In the genomic region with DNA sequence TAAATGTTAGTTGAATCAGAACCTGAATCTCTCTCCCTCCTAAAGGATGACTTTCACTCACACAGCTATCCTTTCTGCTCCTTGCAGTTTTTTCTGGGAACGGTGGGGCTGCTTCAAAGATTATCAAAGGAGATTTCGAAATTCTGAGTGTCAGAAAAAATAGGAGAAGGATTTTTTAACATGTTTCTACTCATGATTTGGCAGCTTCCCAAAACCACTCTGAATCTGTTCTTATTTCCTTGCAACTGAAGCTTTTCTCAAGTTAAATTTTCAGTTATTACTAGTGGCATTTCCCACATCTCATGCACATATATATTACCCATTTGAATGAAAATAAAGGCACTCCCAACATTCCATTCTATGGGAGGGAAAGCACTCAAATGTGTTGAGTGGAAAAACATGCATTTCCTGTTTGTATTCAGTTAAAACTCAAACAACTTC, we compare ENCODE assay signal across 16 cellular contexts.
DNase-seq lines count a peak whose midpoint lies in the region; ATAC-seq and TF ChIP-seq lines count a peak whose summit lies in the region.
"Had no signal": no experiment of that assay in that cellular context is flagged by ENCODE, and none has a peak within 500 bp of the region (broad histone marks: within the 10 kb centered on the region; RNA-seq: fewer than 3 reads in every experiment).

No MANE protein-coding gene starts in this region.

- ATAC-seq in omental fat pad (ENCODE audit: low FRiP score) = peak; percentile 75
- ATAC-seq in GM21390 (IDR thresholded peaks at IDR 0.05; ENCODE audit: unreplicated experiment) = no peak
- no peak for ATAC-seq in HG03342 (IDR thresholded peaks at IDR 0.05; ENCODE audit: unreplicated experiment)
- ATAC-seq: natural killer cell, right lobe of liver had no signal

- intact Hi-C loops in colonic mucosa (cut with DNase I) = no loop called here

- H3K36me3 ChIP-seq in SK-N-MC (ENCODE audit: insufficient read depth, low read length) (no peaks in the 10 kb centered on the region), colonic mucosa (no peaks in the 10 kb centered on the region)
- H3K36me3 ChIP-seq: right lobe of liver, WERI-Rb-1 had no signal

- H3K9ac ChIP-seq in SK-N-MC (ENCODE audit: insufficient read length) (no peak overlapping the region), colonic mucosa (ENCODE audit: low read depth in 2 of 2, low read length in 2 of 2) (no peak overlapping the region)

- TF ChIP-seq CTCF in fibroblast of mammary gland (conservative IDR thresholded peaks at IDR 0.05; ENCODE audit: control insufficient read depth, insufficient read depth, low read depth, low read length) = no peak
- no peak for TF ChIP-seq CTCF in omental fat pad (IDR thresholded peaks at IDR 0.05)
- TF ChIP-seq CTCF in colonic mucosa (IDR thresholded peaks at IDR 0.05) = no peak

- 0 out of 2 replicates have a peak overlapping the region, but pooled peaks have one; percentile 31 for H3K4me3 ChIP-seq in SK-N-MC
- H3K4me3 ChIP-seq in fibroblast of mammary gland (ENCODE audit: control insufficient read depth, low read depth, low read length) = no peak overlapping the region
- H3K4me3 ChIP-seq in colonic mucosa = no peak overlapping the region
- H3K4me3 ChIP-seq: right lobe of liver had no signal

- no peaks in the 10 kb centered on the region for H3K4me1 ChIP-seq in colonic mucosa
- H3K4me1 ChIP-seq: right lobe of liver had no signal

- H3K27me3 ChIP-seq in colonic mucosa = no peaks in the 10 kb centered on the region
- H3K27me3 ChIP-seq: right lobe of liver had no signal

- DNase-seq in HS-27A (ENCODE audit: low read depth) (peak; percentile 45), SK-N-MC (ENCODE audit: low read depth, low spot score) (peak; percentile 75), fibroblast of mammary gland (ENCODE audit: low read depth) (peak; percentile 79), omental fat pad (ENCODE audit: low spot score) (no peak), Ammon's horn (ENCODE audit: low spot score) (no peak), colonic mucosa (no peak)
- DNase-seq: activated naive CD8-positive, alpha-beta T cell treated with anti-CD3 and anti-CD28 coated beads, Interleukin-2, amount 10 ng/mL, durations not matched to agents 7 days and 5 days; CD4-positive, alpha-beta T cell; GDM1; natural killer cell; NCI-H524; right lobe of liver; SHP77; WERI-Rb-1 had no signal

- peak overlapping the region; percentile 62 for H3K27ac ChIP-seq in SK-N-MC
- no peak overlapping the region for H3K27ac ChIP-seq in colonic mucosa
- H3K27ac ChIP-seq: right lobe of liver, WERI-Rb-1 had no signal

- H3K9me3 ChIP-seq in SK-N-MC (ENCODE audit: low read depth, low read length) (no peaks in the 10 kb centered on the region), colonic mucosa (no peaks in the 10 kb centered on the region)
- H3K9me3 ChIP-seq: right lobe of liver had no signal

Comparison
In these comparisons a context has a peak if more than half of its experiments do, and no peak if none do; other contexts are left out.
1. DNase-seq: peak in HS-27A (single experiment), SK-N-MC (single experiment) and fibroblast of mammary gland (single experiment); none in omental fat pad (single experiment), Ammon's horn (single experiment) and colonic mucosa (single experiment).